ENCODE assay signal across 9 cellular contexts in genomic region chr2:240149943-240150784, GRCh38. TPM values are rescaled to one million over a fixed set of nuclear protein-coding genes. Genes with fewer than 3 reads are reported as not detected.
DNase-seq lines count a peak whose midpoint lies in the region; ATAC-seq, FAIRE-seq and TF ChIP-seq lines count a peak whose summit lies in the region.
"Had no signal": no experiment of that assay in that cellular context is flagged by ENCODE, and none has a peak within 500 bp of the region (broad histone marks: within the 10 kb centered on the region; RNA-seq: fewer than 3 reads in every experiment).

No MANE protein-coding gene starts in this region.

- no peaks in the 10 kb centered on the region for H3K27me3 ChIP-seq in ascending aorta

- TF ChIP-seq POLR2A in GM12892 (IDR thresholded peaks at IDR 0.05; ENCODE audit: low read depth, low read length): no peak

- ATAC-seq in HG03342 (IDR thresholded peaks at IDR 0.05; ENCODE audit: unreplicated experiment) (no peak), GM19452 (IDR thresholded peaks at IDR 0.05; ENCODE audit: unreplicated experiment) (no peak)

- no peaks in the 10 kb centered on the region for H3K36me3 ChIP-seq in ascending aorta

- H3K4me3 ChIP-seq in AG09309 (ENCODE audit: control insufficient read depth, low read depth, low read length) (no peak overlapping the region), ascending aorta (no peak overlapping the region)

- no peaks in the 10 kb centered on the region for H3K4me1 ChIP-seq in ascending aorta

- TF ChIP-seq CTCF in AG09309 (IDR thresholded peaks at IDR 0.05; ENCODE audit: control insufficient read depth, insufficient read depth, low read depth, low read length, missing control alignments) (peak; percentile 92), ascending aorta (IDR thresholded peaks at IDR 0.05) (peak in 2 of 3 experiments; percentile 28 to 45)

- FAIRE-seq in GM12892 (lab: Jason Lieb, UNC): peak; percentile 77

- no peak for DNase-seq in AG09309 (ENCODE audit: low read depth)
- DNase-seq in GM12892 (ENCODE audit: insufficient read length): peak; percentile 72
- DNase-seq in NOMO-1 treated with dmso at 0.1 percent for 144 hours (lab: John Stamatoyannopoulos, UW; ENCODE audit: unreplicated experiment): peak; percentile 8
- no peak for DNase-seq in ascending aorta (ENCODE audit: low spot score in 2 of 2)
- DNase-seq in islet precursor cell: peak; percentile 74
- DNase-seq in stimulated activated CD8-positive, alpha-beta memory T cell treated with anti-CD3 and anti-CD28 coated beads, Interleukin-2, amount 100 ng/mL, for 48 hours (ENCODE audit: low read depth in 2 of 2): peak; percentile 16 to 20

- intact Hi-C loops in ascending aorta (cut with DNase I): no loop called here

- no peak overlapping the region for H3K27ac ChIP-seq in ascending aorta

- H3K9me3 ChIP-seq in ascending aorta: no peaks in the 10 kb centered on the region

RNA-seq across cellular contexts. Expression of gene OTOS, which starts 9.7 kb away (rescaled TPM):
- polyA plus RNA-seq in GM12892 (2012; ENCODE audit: missing spikeins): not detected
- total RNA-seq in ascending aorta: not detected
- total RNA-seq: dermis microvascular lymphatic vessel endothelial cell had no signal

RNA-seq across cellular contexts. Expression of gene COPS9, which starts 14.1 kb away (rescaled TPM):
- 109 TPM for polyA plus RNA-seq in GM12892 (2012; ENCODE audit: missing spikeins)
- total RNA-seq in ascending aorta: 4.7 TPM

Comparison
In these comparisons a context has a peak if more than half of its experiments do, and no peak if none do; other contexts are left out.
1. DNase-seq: peak in GM12892 (single experiment), NOMO-1 treated with dmso at 0.1 percent for 144 hours (single experiment), islet precursor cell (single experiment) and stimulated activated CD8-positive, alpha-beta memory T cell treated with anti-CD3 and anti-CD28 coated beads, Interleukin-2, amount 100 ng/mL, for 48 hours (2 of 2); none in AG09309 (single experiment) and ascending aorta (0 of 2).